ENCODE assay signal across 1 cellular context in genomic region chr6:160138839-160139419, GRCh38.
TF ChIP-seq lines count a peak whose summit lies in the region.

No MANE protein-coding gene starts in this region.

TF ChIP-seq in HepG2, 621 proteins besides CTCF, POLR2A, EP300 and RAD21 (continued from another document):
- peak; percentile 93; the same call in 1 of the 2 replicates for TF ChIP-seq FOXO4 (CRISPR knock-in tag; conservative IDR thresholded peaks at IDR 0.05)
- TF ChIP-seq ZNF260 (CRISPR knock-in tag; IDR thresholded peaks at IDR 0.05; ENCODE audit: borderline replicate concordance, low read depth), result 0 out of 2 replicates have a peak, but pooled peaks have one; percentile 35
- TF ChIP-seq ELF1 (CRISPR knock-in tag; IDR thresholded peaks at IDR 0.05), result no peak
- no peak for TF ChIP-seq GZF1 (CRISPR knock-in tag; IDR thresholded peaks at IDR 0.05)
- no peak for TF ChIP-seq DZIP1 (CRISPR knock-in tag; IDR thresholded peaks at IDR 0.05)
- TF ChIP-seq IRF2 (CRISPR knock-in tag; IDR thresholded peaks at IDR 0.05), result no peak
- no peak; the same call in 1 of the 2 replicates for TF ChIP-seq ZSCAN29 (CRISPR knock-in tag; conservative IDR thresholded peaks at IDR 0.05)
- TF ChIP-seq ZNF598 (CRISPR knock-in tag; IDR thresholded peaks at IDR 0.05; ENCODE audit: borderline replicate concordance), result 0 out of 2 replicates have a peak, but pooled peaks have one; percentile 11
- no peak for TF ChIP-seq NFAT5 (CRISPR knock-in tag; IDR thresholded peaks at IDR 0.05)
- TF ChIP-seq SALL1 (CRISPR knock-in tag; IDR thresholded peaks at IDR 0.05), result 0 out of 2 replicates have a peak, but pooled peaks have one; percentile 10
- TF ChIP-seq ZNF737 (CRISPR knock-in tag; IDR thresholded peaks at IDR 0.05; ENCODE audit: borderline replicate concordance), result peak; percentile 75; the same call in 1 of the 2 replicates
- no peak for TF ChIP-seq SAFB2 (CRISPR knock-in tag; IDR thresholded peaks at IDR 0.05; ENCODE audit: borderline replicate concordance, low read depth)
- no peak for TF ChIP-seq NONO (IDR thresholded peaks at IDR 0.05)
- TF ChIP-seq NONO (CRISPR knock-in tag; conservative IDR thresholded peaks at IDR 0.05), result 0 out of 2 replicates have a peak, but pooled peaks have one; percentile 27
- TF ChIP-seq STAG1 (CRISPR knock-in tag; IDR thresholded peaks at IDR 0.05), result peak; percentile 32
